ENCODE assay signal across 7 cellular contexts in the genomic region with DNA sequence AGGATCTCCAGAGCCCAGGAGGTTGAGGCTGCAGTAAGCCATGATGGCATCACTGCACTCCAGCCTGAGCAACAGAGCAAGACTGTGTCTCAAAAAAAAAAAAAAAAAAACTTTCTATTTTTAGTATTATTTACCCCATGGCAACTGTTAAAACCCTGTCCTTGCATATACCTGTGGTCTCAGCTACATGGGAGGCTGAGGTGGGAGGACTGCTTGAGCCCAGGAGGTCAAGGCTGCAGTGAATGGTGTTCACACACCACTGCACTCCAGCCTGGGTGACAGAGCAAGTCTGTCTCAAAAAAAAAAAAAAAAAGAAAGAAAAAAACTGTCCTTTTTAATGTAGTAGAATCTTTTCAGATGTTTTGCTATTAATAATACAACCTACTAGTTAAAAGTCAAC. TPM values are rescaled to one million over a fixed set of nuclear protein-coding genes. Genes with fewer than 3 reads are reported as not detected.
A peak's percentile ranks its signal among the peaks of the same experiment; 100 is the strongest.
DNase-seq lines count a peak whose midpoint lies in the region; ATAC-seq and TF ChIP-seq lines count a peak whose summit lies in the region.
"Not testable (repeated sequence)": the region's sequence is repeated elsewhere in the genome, so short reads cannot be mapped to it uniquely, and the experiment has no call there.

No MANE protein-coding gene starts in this region.

- DNase-seq in PC-3; activated T-cell treated with anti-CD3 and anti-CD28 coated beads, Interleukin-2, amount 50 U/mL, for 24 hours; endodermal cell; natural killer cell: not testable (repeated sequence)

- not testable (repeated sequence) for H3K9me3 ChIP-seq in PC-3 (ENCODE audit: low read length); endodermal cell (ENCODE audit: control insufficient read depth, low read length)

- H3K27me3 ChIP-seq in PC-3 (ENCODE audit: low read length); endodermal cell (ENCODE audit: control insufficient read depth, insufficient read depth, low read length, poor library complexity, severe bottlenecking): not testable (repeated sequence)

- H3K9me2 ChIP-seq in PC-3 (replicated peaks; ENCODE audit: low read length), result not testable (repeated sequence)

- not testable (repeated sequence) for H3K9ac ChIP-seq in PC-3 (ENCODE audit: low read length); endodermal cell (ENCODE audit: extremely low read depth, low read length, poor library complexity, severe bottlenecking)

- peak; percentile 5 for ATAC-seq in GM18499 (IDR thresholded peaks at IDR 0.05; ENCODE audit: insufficient read depth, unreplicated experiment)
- ATAC-seq in GM21381 (IDR thresholded peaks at IDR 0.05; ENCODE audit: unreplicated experiment), result peak; percentile 2
- ATAC-seq in HG03135 (IDR thresholded peaks at IDR 0.05; ENCODE audit: unreplicated experiment), result peak; percentile 4
- ATAC-seq in PC-3, natural killer cell: not testable (repeated sequence)

- peaks cover 21% of the 10 kb centered on the region for H3K36me3 Mint-ChIP-seq in activated T-cell treated with anti-CD3 and anti-CD28 coated beads, Interleukin-2, amount 50 U/mL, for 24 hours (ENCODE audit: low read depth)
- H3K36me3 Mint-ChIP-seq in endodermal cell (ENCODE audit: low read depth); natural killer cell: not testable (repeated sequence)

- POLR2A ChIA-PET in PC-3 (lab: Charles Lee; ENCODE audit: unreplicated experiment), result not testable (repeated sequence)

- H3K79me2 ChIP-seq in PC-3 (ENCODE audit: low read length), result peaks cover 73% of the 10 kb centered on the region

- H3K4me1 ChIP-seq in PC-3 (ENCODE audit: insufficient read depth, low read length), result peaks cover 28% of the 10 kb centered on the region
- not testable (repeated sequence) for H3K4me1 ChIP-seq in endodermal cell (ENCODE audit: control insufficient read depth, insufficient read depth, low read length)

- H3K27me3 Mint-ChIP-seq in activated T-cell treated with anti-CD3 and anti-CD28 coated beads, Interleukin-2, amount 50 U/mL, for 24 hours; endodermal cell (ENCODE audit: insufficient read depth); natural killer cell (ENCODE audit: low read depth in 2 of 2): not testable (repeated sequence)

- H3K4me3 Mint-ChIP-seq in activated T-cell treated with anti-CD3 and anti-CD28 coated beads, Interleukin-2, amount 50 U/mL, for 24 hours, result peak overlapping the region; percentile 92
- not testable (repeated sequence) for H3K4me3 Mint-ChIP-seq in endodermal cell
- H3K4me3 Mint-ChIP-seq in natural killer cell, result peak overlapping the region; percentile 95

- not testable (repeated sequence) for BruUV-seq in PC-3 (replicated peaks; lab: Mats Ljungman, UMichigan)

- not testable (repeated sequence) for H3K4me3 ChIP-seq in PC-3 (ENCODE audit: low read length)
- peak overlapping the region; percentile 87 for H3K4me3 ChIP-seq in endodermal cell (ENCODE audit: low read length)

- H3K36me3 ChIP-seq in PC-3 (ENCODE audit: low read depth, low read length); endodermal cell (ENCODE audit: control insufficient read depth, insufficient read depth, low read length): not testable (repeated sequence)

- H2AFZ ChIP-seq in PC-3 (ENCODE audit: low read length), result not testable (repeated sequence)

- H4K20me1 ChIP-seq in PC-3 (ENCODE audit: low read length), result 0 out of 2 replicates have a peak, but pooled peaks cover 26% of the 10 kb centered on the region

- CTCF ChIA-PET in PC-3 (lab: Charles Lee), result not testable (repeated sequence)

- intact Hi-C loops in PC-3 (cut with micrococcal nuclease), result not testable (repeated sequence)
- intact Hi-C loops in natural killer cell (cut with micrococcal nuclease), result loop anchor here (5.0 to 10.0 kb wide), 5 partner anchors 80 to 420 kb away; a partner anchor contains a TSS

- H3K4me1 Mint-ChIP-seq in activated T-cell treated with anti-CD3 and anti-CD28 coated beads, Interleukin-2, amount 50 U/mL, for 24 hours (ENCODE audit: low read depth), result peaks cover 56% of the 10 kb centered on the region
- H3K4me1 Mint-ChIP-seq in endodermal cell (peaks cover 19% of the 10 kb centered on the region), natural killer cell (peaks cover 67 to 68% of the 10 kb centered on the region in 2 donors)

- peak overlapping the region; percentile 99; the same call in 1 of the 2 replicates for H3K4me2 ChIP-seq in PC-3 (ENCODE audit: low read length)

- H3K27ac ChIP-seq in PC-3 (ENCODE audit: low read length); endodermal cell (ENCODE audit: low read depth, low read length): not testable (repeated sequence)

- H3K27ac Mint-ChIP-seq in activated T-cell treated with anti-CD3 and anti-CD28 coated beads, Interleukin-2, amount 50 U/mL, for 24 hours, result peak overlapping the region; percentile 98
- H3K27ac Mint-ChIP-seq in endodermal cell, result not testable (repeated sequence)
- H3K27ac Mint-ChIP-seq in natural killer cell, result peak overlapping the region; percentile 94 to 98

- TF ChIP-seq CTCF in PC-3 (conservative IDR thresholded peaks at IDR 0.05; ENCODE audit: low read depth, low read length); endodermal cell (conservative IDR thresholded peaks at IDR 0.05); natural killer cell (IDR thresholded peaks at IDR 0.05): not testable (repeated sequence)

- H3K9me3 Mint-ChIP-seq in activated T-cell treated with anti-CD3 and anti-CD28 coated beads, Interleukin-2, amount 50 U/mL, for 24 hours; endodermal cell; natural killer cell: not testable (repeated sequence)

- not testable (repeated sequence) for H3F3A ChIP-seq in PC-3 (ENCODE audit: low read length, unreplicated experiment)

RNA-seq across cellular contexts. Expression of a gene that starts 3.2 kb away (rescaled TPM):
- total RNA-seq in PC-3 (2014; rRNA removed), result 20.7 and 25.2 TPM in 2 replicates
- 10 to 100 TPM; 40.6 to 42.2 TPM for total RNA-seq in endodermal cell
- 32.3 TPM for polyA plus RNA-seq in endodermal cell (2013, experiment 1 of 2)
- 30.6 TPM for polyA plus RNA-seq in endodermal cell (2013, experiment 2 of 2)
- total RNA-seq in natural killer cell, result 100 to 1,000 TPM in 2 of 3 donors, 10 to 100 TPM in 1; 94.8 to 116 (median 113) TPM
